In genomic region chr3:66464512-66464894, GRCh38 we compare ENCODE assay signal across 1 cellular context.
TF ChIP-seq lines count a peak whose summit lies in the region.

No MANE protein-coding gene starts in this region.

TF ChIP-seq in GM23338, 12 proteins besides CTCF, POLR2A, EP300 and RAD21 (continued from another document):
- TF ChIP-seq ETS1 (IDR thresholded peaks at IDR 0.05) = no peak
- TF ChIP-seq NANOG (IDR thresholded peaks at IDR 0.05; ENCODE audit: borderline replicate concordance) = no peak
- TF ChIP-seq ZNF114 (CRISPR knock-in tag; IDR thresholded peaks at IDR 0.05) = no peak
- no peak for TF ChIP-seq CREB1 (CRISPR knock-in tag; IDR thresholded peaks at IDR 0.05; ENCODE audit: low read depth)
- no peak for TF ChIP-seq EZH2phosphoT487 (IDR thresholded peaks at IDR 0.05; ENCODE audit: unreplicated experiment)
- TF ChIP-seq POLR2AphosphoS5 (IDR thresholded peaks at IDR 0.05; ENCODE audit: low read depth) = no peak
- TF ChIP-seq, protein P1, sequence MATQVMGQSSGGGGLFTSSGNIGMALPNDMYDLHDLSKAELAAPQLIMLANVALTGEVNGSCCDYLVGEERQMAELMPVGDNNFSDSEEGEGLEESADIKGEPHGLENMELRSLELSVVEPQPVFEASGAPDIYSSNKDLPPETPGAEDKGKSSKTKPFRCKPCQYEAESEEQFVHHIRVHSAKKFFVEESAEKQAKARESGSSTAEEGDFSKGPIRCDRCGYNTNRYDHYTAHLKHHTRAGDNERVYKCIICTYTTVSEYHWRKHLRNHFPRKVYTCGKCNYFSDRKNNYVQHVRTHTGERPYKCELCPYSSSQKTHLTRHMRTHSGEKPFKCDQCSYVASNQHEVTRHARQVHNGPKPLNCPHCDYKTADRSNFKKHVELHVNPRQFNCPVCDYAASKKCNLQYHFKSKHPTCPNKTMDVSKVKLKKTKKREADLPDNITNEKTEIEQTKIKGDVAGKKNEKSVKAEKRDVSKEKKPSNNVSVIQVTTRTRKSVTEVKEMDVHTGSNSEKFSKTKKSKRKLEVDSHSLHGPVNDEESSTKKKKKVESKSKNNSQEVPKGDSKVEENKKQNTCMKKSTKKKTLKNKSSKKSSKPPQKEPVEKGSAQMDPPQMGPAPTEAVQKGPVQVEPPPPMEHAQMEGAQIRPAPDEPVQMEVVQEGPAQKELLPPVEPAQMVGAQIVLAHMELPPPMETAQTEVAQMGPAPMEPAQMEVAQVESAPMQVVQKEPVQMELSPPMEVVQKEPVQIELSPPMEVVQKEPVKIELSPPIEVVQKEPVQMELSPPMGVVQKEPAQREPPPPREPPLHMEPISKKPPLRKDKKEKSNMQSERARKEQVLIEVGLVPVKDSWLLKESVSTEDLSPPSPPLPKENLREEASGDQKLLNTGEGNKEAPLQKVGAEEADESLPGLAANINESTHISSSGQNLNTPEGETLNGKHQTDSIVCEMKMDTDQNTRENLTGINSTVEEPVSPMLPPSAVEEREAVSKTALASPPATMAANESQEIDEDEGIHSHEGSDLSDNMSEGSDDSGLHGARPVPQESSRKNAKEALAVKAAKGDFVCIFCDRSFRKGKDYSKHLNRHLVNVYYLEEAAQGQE (IDR thresholded peaks at IDR 0.05; ENCODE audit: unreplicated experiment) = no peak
TF ChIP-seq in GM23338: peak in this region for 0.
